8 cellular contexts compared by ENCODE assay signal in the genomic region with DNA sequence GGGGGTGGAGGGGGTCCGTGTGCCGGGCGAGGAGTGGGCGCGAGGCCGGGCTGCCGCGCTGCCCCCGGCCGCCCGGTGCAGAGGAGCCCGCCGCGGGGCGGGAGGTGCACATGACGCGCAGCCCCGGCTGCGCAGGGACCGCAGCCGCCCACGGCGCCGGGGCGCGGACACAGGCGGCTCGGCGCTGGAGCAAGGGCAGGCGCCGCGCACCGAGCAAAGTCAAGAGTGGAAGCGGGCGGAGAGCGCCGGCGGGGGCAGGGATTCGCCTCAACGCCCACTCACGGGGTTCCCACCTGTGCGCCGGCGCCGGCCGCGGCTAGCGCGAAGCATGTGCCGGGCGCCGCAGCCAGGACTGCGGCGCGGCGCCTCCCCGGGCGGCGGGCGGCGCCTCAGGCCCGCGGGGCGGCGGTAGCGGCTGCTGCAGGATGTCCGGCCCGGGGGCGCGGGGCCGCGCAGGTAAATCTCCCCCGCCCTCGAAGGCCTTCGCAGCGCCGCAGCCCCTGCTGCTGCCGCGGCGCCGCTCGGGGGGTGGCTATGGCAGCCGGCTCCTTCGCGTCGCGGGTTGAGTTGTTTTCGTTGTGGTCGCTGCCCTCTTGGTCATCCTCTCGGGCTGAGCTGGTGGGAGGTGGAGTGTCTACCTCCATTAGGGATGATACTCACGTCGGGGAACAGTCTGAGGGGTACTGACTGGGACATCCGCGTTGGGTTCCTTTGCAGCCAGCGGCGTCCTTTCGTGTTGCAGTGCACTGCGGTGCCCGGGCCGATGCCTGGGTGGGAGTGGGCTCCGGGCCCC.
DNase-seq lines count a peak whose midpoint lies in the region; ATAC-seq and TF ChIP-seq lines count a peak whose summit lies in the region.

No MANE protein-coding gene starts in this region.

- no peaks in the 10 kb centered on the region for H3K36me3 ChIP-seq in endocrine pancreas (ENCODE audit: control insufficient read depth, insufficient read depth, low read length)
- H3K36me3 ChIP-seq in upper lobe of right lung = no peaks in the 10 kb centered on the region

- intact Hi-C loops in upper lobe of right lung (cut with DNase I) (no loop called here), sciatic nerve (cut with DNase I) (no loop called here)

- H3K9me3 ChIP-seq in endocrine pancreas (ENCODE audit: control insufficient read depth, low read length) = no peaks in the 10 kb centered on the region
- no peaks in the 10 kb centered on the region for H3K9me3 ChIP-seq in upper lobe of right lung

- H3K27me3 ChIP-seq in endocrine pancreas (ENCODE audit: control insufficient read depth, insufficient read depth, low read length) = no peaks in the 10 kb centered on the region
- H3K27me3 ChIP-seq in upper lobe of right lung = peaks cover 20% of the 10 kb centered on the region

- H3K27ac ChIP-seq in upper lobe of right lung = no peak overlapping the region

- ATAC-seq in HG02759 (IDR thresholded peaks at IDR 0.05; ENCODE audit: unreplicated experiment) (peak; percentile 71), upper lobe of right lung (peak; percentile 85), sciatic nerve (no peak)

- H3K4me1 ChIP-seq in endocrine pancreas (ENCODE audit: control insufficient read depth, insufficient read depth, low read length) (peaks cover 7% of the 10 kb centered on the region), upper lobe of right lung (no peaks in the 10 kb centered on the region)

- DNase-seq in activated CD8-positive, alpha-beta memory T cell treated with anti-CD3 and anti-CD28 coated beads, Interleukin-2, amount 50 U/mL, for 48 hours = peak; percentile 52
- DNase-seq in activated CD8-positive, alpha-beta memory T cell treated with anti-CD3 and anti-CD28 coated beads for 24 hours = no peak
- peak; percentile 9 for DNase-seq in NCI-H526 treated with DMSO at 0.1 percent for 48 hours (lab: John Stamatoyannopoulos, UW)
- peak; percentile 41 for DNase-seq in medulla oblongata (ENCODE audit: extremely low spot score)
- DNase-seq in upper lobe of right lung = peak; percentile 69
- DNase-seq in sciatic nerve (ENCODE audit: low spot score) = no peak

- peak overlapping the region; percentile 84 for H3K9ac ChIP-seq in endocrine pancreas (ENCODE audit: control insufficient read depth, insufficient read depth, low read length)

- no peak for TF ChIP-seq CTCF in upper lobe of right lung (IDR thresholded peaks at IDR 0.05)

- H3K4me3 ChIP-seq in endocrine pancreas (ENCODE audit: control insufficient read depth, insufficient read depth, low read length) (peak overlapping the region; percentile 91), upper lobe of right lung (peak overlapping the region; percentile 50)

Comparison
In these comparisons a context has a peak if more than half of its experiments do, and no peak if none do; other contexts are left out.
1. DNase-seq: peak in activated CD8-positive, alpha-beta memory T cell treated with anti-CD3 and anti-CD28 coated beads, Interleukin-2, amount 50 U/mL, for 48 hours (single experiment), NCI-H526 treated with DMSO at 0.1 percent for 48 hours (single experiment), medulla oblongata (single experiment) and upper lobe of right lung (single experiment); none in activated CD8-positive, alpha-beta memory T cell treated with anti-CD3 and anti-CD28 coated beads for 24 hours (single experiment) and sciatic nerve (single experiment).